12 cellular contexts compared by ENCODE assay signal in the genomic region with DNA sequence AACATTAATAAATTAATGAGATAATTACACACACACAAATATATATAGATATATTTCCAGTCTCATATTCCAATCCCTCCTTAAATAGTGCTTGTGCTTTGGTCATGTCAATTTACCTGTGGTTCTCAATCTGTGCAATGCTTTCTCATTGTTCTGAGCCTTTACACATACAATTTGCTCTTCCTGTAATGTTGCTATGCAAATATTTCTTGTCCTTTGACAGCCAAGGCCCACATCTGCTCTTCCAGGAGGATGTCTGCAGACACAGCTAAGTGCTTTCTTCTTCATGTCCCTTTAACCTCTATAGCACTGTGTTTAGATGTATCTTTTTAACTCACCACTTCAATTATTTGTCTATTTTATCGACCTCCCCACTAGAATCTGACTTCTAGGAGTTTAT.
DNase-seq lines count a peak whose midpoint lies in the region; ATAC-seq lines count a peak whose summit lies in the region.
"Had no signal": no experiment of that assay in that cellular context is flagged by ENCODE, and none has a peak within 500 bp of the region (broad histone marks: within the 10 kb centered on the region; RNA-seq: fewer than 3 reads in every experiment).

No MANE protein-coding gene starts in this region.

- peak; percentile 81 for ATAC-seq in HG02623 (IDR thresholded peaks at IDR 0.05; ENCODE audit: unreplicated experiment)
- ATAC-seq in HG03442 (IDR thresholded peaks at IDR 0.05; ENCODE audit: unreplicated experiment), result peak; percentile 77
- no peak for ATAC-seq in sciatic nerve
- ATAC-seq: left lung had no signal

- DNase-seq in DMS153 treated with DMSO at 0.1 percent for 48 hours (lab: John Stamatoyannopoulos, UW; ENCODE audit: unreplicated experiment) (peak; percentile 24), GM19240 (ENCODE audit: insufficient read length, low spot score) (peak; percentile 6), T-helper 9 cell (no peak), sciatic nerve (ENCODE audit: low spot score) (no peak), iPS-NIHi7 (ENCODE audit: extremely low spot score) (no peak)
- no peak for DNase-seq in activated effector memory CD4-positive, alpha-beta T cell treated with Interleukin-2 at 50 U/mL for 16 hours
- DNase-seq: erythroblast, left lung, NCI-H187 treated with DMSO at 0.1 percent for 48 hours, uterus had no signal

- intact Hi-C loops in sciatic nerve (cut with DNase I), result no loop called here

Comparison
In these comparisons a context has a peak if more than half of its experiments do, and no peak if none do; other contexts are left out.
1. DNase-seq: peak in DMS153 treated with DMSO at 0.1 percent for 48 hours (single experiment) and GM19240 (single experiment); none in T-helper 9 cell (single experiment), sciatic nerve (single experiment), activated effector memory CD4-positive, alpha-beta T cell treated with Interleukin-2 at 50 U/mL for 16 hours (single experiment) and iPS-NIHi7 (single experiment).